In the genomic region with DNA sequence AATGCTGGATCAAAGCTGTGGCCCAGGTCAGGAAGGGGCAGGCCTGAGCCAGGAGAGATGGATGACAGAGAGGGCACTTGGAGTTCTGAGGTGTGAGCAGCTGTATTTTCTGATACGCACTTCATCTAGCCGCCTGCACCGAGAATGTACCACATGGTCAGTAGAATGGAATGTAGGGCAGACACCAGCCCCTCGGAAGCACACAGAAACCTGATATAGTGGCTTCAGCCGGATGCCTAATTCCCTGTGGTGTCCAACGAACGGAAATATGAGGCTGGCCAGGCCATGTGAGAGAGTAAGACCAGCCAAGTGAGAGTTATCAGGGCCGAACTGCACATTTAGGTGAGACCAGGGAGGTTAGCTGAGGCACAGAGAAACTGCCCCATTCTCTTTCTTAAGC, we compare ENCODE assay signal across 12 cellular contexts. TPM values are rescaled to one million over a fixed set of nuclear protein-coding genes. Genes with fewer than 3 reads are reported as not detected.
DNase-seq lines count a peak whose midpoint lies in the region; ATAC-seq and TF ChIP-seq lines count a peak whose summit lies in the region.
"Had no signal": no experiment of that assay in that cellular context is flagged by ENCODE, and none has a peak within 500 bp of the region (broad histone marks: within the 10 kb centered on the region; RNA-seq: fewer than 3 reads in every experiment).

No MANE protein-coding gene starts in this region.

- H3K79me2 ChIP-seq in PC-3 (ENCODE audit: low read length) (no peaks in the 10 kb centered on the region), osteoblast (ENCODE audit: insufficient read depth, low read length) (no peaks in the 10 kb centered on the region)

- H3K9me3 ChIP-seq in PC-3 (ENCODE audit: low read length) (no peaks in the 10 kb centered on the region), osteoblast (ENCODE audit: low read depth, low read length) (no peaks in the 10 kb centered on the region)
- H3K9me3 ChIP-seq: BLaER1 treated with 17β-estradiol and CSF1 and Interleukin-3, amounts not matched to agents 10 nM and 100 nM had no signal

- no peaks in the 10 kb centered on the region for H3K4me1 ChIP-seq in PC-3 (ENCODE audit: insufficient read depth, low read length)
- peaks cover 12% of the 10 kb centered on the region for H3K4me1 ChIP-seq in osteoblast (ENCODE audit: insufficient read depth, low read length)
- H3K4me1 ChIP-seq: BLaER1 treated with 17β-estradiol and CSF1 and Interleukin-3, amounts not matched to agents 10 nM and 100 nM had no signal

- H3K27me3 ChIP-seq in PC-3 (ENCODE audit: low read length) (no peaks in the 10 kb centered on the region), osteoblast (ENCODE audit: insufficient read depth, low read length) (no peaks in the 10 kb centered on the region)
- H3K27me3 ChIP-seq: BLaER1 treated with 17β-estradiol and CSF1 and Interleukin-3, amounts not matched to agents 10 nM and 100 nM had no signal

- no peaks in the 10 kb centered on the region for H3K27me3 Mint-ChIP-seq in activated naive CD8-positive, alpha-beta T cell treated with anti-CD3 and anti-CD28 coated beads, Interleukin-2, amount 50 U/mL, for 24 hours

- no peaks in the 10 kb centered on the region for H3K4me1 Mint-ChIP-seq in activated naive CD8-positive, alpha-beta T cell treated with anti-CD3 and anti-CD28 coated beads, Interleukin-2, amount 50 U/mL, for 24 hours
- H3K4me1 Mint-ChIP-seq: stimulated activated naive B cell treated with anti-CD40 and anti-IgM and Interleukin-4, amounts not matched to agents 10 μg/mL and 1 μg/mL and 100 μg/mL, for 72 hours had no signal

- H3K36me3 ChIP-seq in PC-3 (ENCODE audit: low read depth, low read length) (no peaks in the 10 kb centered on the region), osteoblast (ENCODE audit: insufficient read depth, low read length) (no peaks in the 10 kb centered on the region)
- H3K36me3 ChIP-seq: BLaER1 treated with 17β-estradiol and CSF1 and Interleukin-3, amounts not matched to agents 10 nM and 100 nM had no signal

- H3K27ac Mint-ChIP-seq in activated naive CD8-positive, alpha-beta T cell treated with anti-CD3 and anti-CD28 coated beads, Interleukin-2, amount 50 U/mL, for 24 hours: no peak overlapping the region
- H3K27ac Mint-ChIP-seq: stimulated activated naive B cell treated with anti-CD40 and anti-IgM and Interleukin-4, amounts not matched to agents 10 μg/mL and 1 μg/mL and 100 μg/mL, for 72 hours had no signal

- CTCF ChIA-PET in PC-3 (lab: Charles Lee): no interaction called here

- H4K20me1 ChIP-seq in PC-3 (ENCODE audit: low read length) (no peaks in the 10 kb centered on the region), osteoblast (ENCODE audit: insufficient read depth, low read length) (no peaks in the 10 kb centered on the region)
- H4K20me1 ChIP-seq: BLaER1 treated with 17β-estradiol and CSF1 and Interleukin-3, amounts not matched to agents 10 nM and 100 nM had no signal

- H3K27ac ChIP-seq in PC-3 (ENCODE audit: low read length): no peak overlapping the region
- H3K27ac ChIP-seq in osteoblast (ENCODE audit: low read depth, low read length): peak overlapping the region; percentile 26
- H3K27ac ChIP-seq: BLaER1 treated with 17β-estradiol and CSF1 and Interleukin-3, amounts not matched to agents 10 nM and 100 nM; epithelial cell of prostate had no signal

- H3K9ac ChIP-seq in PC-3 (ENCODE audit: low read length): no peak overlapping the region
- H3K9ac ChIP-seq: BLaER1 treated with 17β-estradiol and CSF1 and Interleukin-3, amounts not matched to agents 10 nM and 100 nM had no signal

- H3K4me2 ChIP-seq in PC-3 (ENCODE audit: low read length) (no peak overlapping the region), osteoblast (ENCODE audit: insufficient read depth, low read length) (peak overlapping the region; percentile 27)
- H3K4me2 ChIP-seq: BLaER1 treated with 17β-estradiol and CSF1 and Interleukin-3, amounts not matched to agents 10 nM and 100 nM had no signal

- H2AFZ ChIP-seq in PC-3 (ENCODE audit: low read length) (no peak overlapping the region), osteoblast (ENCODE audit: low read length) (peak overlapping the region; percentile 7)

- no peak overlapping the region for H3K4me3 Mint-ChIP-seq in activated naive CD8-positive, alpha-beta T cell treated with anti-CD3 and anti-CD28 coated beads, Interleukin-2, amount 50 U/mL, for 24 hours
- H3K4me3 Mint-ChIP-seq: stimulated activated naive B cell treated with anti-CD40 and anti-IgM and Interleukin-4, amounts not matched to agents 10 μg/mL and 1 μg/mL and 100 μg/mL, for 72 hours had no signal

- no peak overlapping the region for H3K4me3 ChIP-seq in PC-3 (ENCODE audit: low read length)
- H3K4me3 ChIP-seq in osteoblast (ENCODE audit: insufficient read depth, low read length): no peak overlapping the region
- H3K4me3 ChIP-seq: BLaER1 treated with 17β-estradiol and CSF1 and Interleukin-3, amounts not matched to agents 10 nM and 100 nM had no signal

- ATAC-seq in PC-3 (no peak), GM18520 (IDR thresholded peaks at IDR 0.05; ENCODE audit: unreplicated experiment) (no peak), HG02973 (IDR thresholded peaks at IDR 0.05; ENCODE audit: unreplicated experiment) (no peak)
- ATAC-seq in activated naive CD8-positive, alpha-beta T cell treated with anti-CD3 and anti-CD28 coated beads, Interleukin-2, amount 50 U/mL, for 24 hours: no peak

- H3K36me3 Mint-ChIP-seq in activated naive CD8-positive, alpha-beta T cell treated with anti-CD3 and anti-CD28 coated beads, Interleukin-2, amount 50 U/mL, for 24 hours (ENCODE audit: low read depth): no peaks in the 10 kb centered on the region
- H3K36me3 Mint-ChIP-seq: stimulated activated naive B cell treated with anti-CD40 and anti-IgM and Interleukin-4, amounts not matched to agents 10 μg/mL and 1 μg/mL and 100 μg/mL, for 72 hours had no signal

- intact Hi-C loops in PC-3 (cut with micrococcal nuclease): no loop called here

- POLR2A ChIA-PET in PC-3 (lab: Charles Lee; ENCODE audit: unreplicated experiment): no interaction called here

- TF ChIP-seq CTCF in AG09319 (IDR thresholded peaks at IDR 0.05; ENCODE audit: low read depth, low read length): no peak
- TF ChIP-seq CTCF in PC-3 (conservative IDR thresholded peaks at IDR 0.05; ENCODE audit: low read depth, low read length): no peak
- no peak for TF ChIP-seq CTCF in osteoblast (IDR thresholded peaks at IDR 0.05; ENCODE audit: extremely low read depth, low read depth, low read length)

- H3K9me2 ChIP-seq in PC-3 (replicated peaks; ENCODE audit: low read length): no peaks in the 10 kb centered on the region

- BruUV-seq in PC-3 (replicated peaks; lab: Mats Ljungman, UMichigan): no TSS peak

- no peaks in the 10 kb centered on the region for H3K9me3 Mint-ChIP-seq in activated naive CD8-positive, alpha-beta T cell treated with anti-CD3 and anti-CD28 coated beads, Interleukin-2, amount 50 U/mL, for 24 hours
- H3K9me3 Mint-ChIP-seq: stimulated activated naive B cell treated with anti-CD40 and anti-IgM and Interleukin-4, amounts not matched to agents 10 μg/mL and 1 μg/mL and 100 μg/mL, for 72 hours had no signal

- no peaks in the 10 kb centered on the region for H3F3A ChIP-seq in PC-3 (ENCODE audit: low read length, unreplicated experiment)

- peak; percentile 16 for DNase-seq in AG09319 (ENCODE audit: extremely low read depth, low read depth)
- DNase-seq in PC-3: peak; percentile 16
- peak; percentile 36 for DNase-seq in fibroblast of the conjunctiva (ENCODE audit: low read depth)
- DNase-seq in osteoblast (ENCODE audit: insufficient read length, low spot score, missing footprints): peak; percentile 62
- no peak for DNase-seq in NCI-H748 treated with DMSO at 0.1 percent for 48 hours (lab: John Stamatoyannopoulos, UW)
- DNase-seq in activated naive CD8-positive, alpha-beta T cell treated with anti-CD3 and anti-CD28 coated beads, Interleukin-2, amount 50 U/mL, for 24 hours: no peak
- DNase-seq: small intestine; stimulated activated naive B cell treated with anti-CD40 and anti-IgM and Interleukin-4, amounts not matched to agents 10 μg/mL and 1 μg/mL and 100 μg/mL, for 72 hours had no signal

RNA-seq across cellular contexts. Expression of gene PLCE1, which starts 46.7 kb away (rescaled TPM):
- total RNA-seq in PC-3 (2014; rRNA removed) (9.2 and 11.4 TPM in 2 replicates), osteoblast (6.2 and 7.7 TPM in 2 replicates)

RNA-seq across cellular contexts. Expression of gene SLC35G1, which starts 53.3 kb away (rescaled TPM):
- 4.1 and 6.9 TPM in 2 replicates for total RNA-seq in PC-3 (2014; rRNA removed)
- total RNA-seq in osteoblast: 5.4 and 7.4 TPM in 2 replicates

Comparison
In these comparisons a context has a peak if more than half of its experiments do, and no peak if none do; other contexts are left out.
1. DNase-seq: peak in AG09319 (single experiment), PC-3 (single experiment), fibroblast of the conjunctiva (single experiment) and osteoblast (single experiment); none in NCI-H748 treated with DMSO at 0.1 percent for 48 hours (single experiment) and activated naive CD8-positive, alpha-beta T cell treated with anti-CD3 and anti-CD28 coated beads, Interleukin-2, amount 50 U/mL, for 24 hours (single experiment).